8 cellular contexts compared by ENCODE assay signal in genomic region chr4:39045791-39046221, GRCh38. TPM values are rescaled to one million over a fixed set of nuclear protein-coding genes. Genes with fewer than 3 reads are reported as not detected.
DNase-seq lines count a peak whose midpoint lies in the region; ATAC-seq and TF ChIP-seq lines count a peak whose summit lies in the region.

No MANE protein-coding gene starts in this region.

- peaks cover 0 to 2% (median 0%) of the 10 kb centered on the region in 7 donors for H3K9me3 Mint-ChIP-seq in CD4-positive, CD25-positive, alpha-beta regulatory T cell

- H3K36me3 Mint-ChIP-seq in CD4-positive, CD25-positive, alpha-beta regulatory T cell, result no peaks in the 10 kb centered on the region

- intact Hi-C loops in body of pancreas (cut with DNase I), result no loop called here

- peak overlapping the region; percentile 88 to 96 (median 94) for H3K4me3 Mint-ChIP-seq in CD4-positive, CD25-positive, alpha-beta regulatory T cell

- peak overlapping the region; percentile 86 for H3K27ac ChIP-seq in CD4-positive, CD25-positive, alpha-beta regulatory T cell (ENCODE audit: insufficient read depth, low read length, poor library complexity, severe bottlenecking)
- peak overlapping the region in 3 of 4 donors; percentile 89 to 93 (median 90) for H3K27ac ChIP-seq in body of pancreas

- 39 to 55% methylated on average over 3 of the region's 3 CpGs for WGBS in body of pancreas, 2 donors

- H3K27ac Mint-ChIP-seq in CD4-positive, CD25-positive, alpha-beta regulatory T cell, result peak overlapping the region; percentile 84 to 98 (median 88)

- peak overlapping the region; percentile 87 for H3K4me3 ChIP-seq in CD4-positive, CD25-positive, alpha-beta regulatory T cell (ENCODE audit: low read depth, low read length)
- peak overlapping the region in 1 of 2 donors; percentile 38 for H3K4me3 ChIP-seq in body of pancreas

- TF ChIP-seq CTCF in body of pancreas (IDR thresholded peaks at IDR 0.05), result peak in 1 of 7 experiments; percentile 6

- H3K9me3 ChIP-seq in CD4-positive, CD25-positive, alpha-beta regulatory T cell (ENCODE audit: control insufficient read depth in 2 of 2, low read length in 2 of 2), result no peaks in the 10 kb centered on the region
- H3K9me3 ChIP-seq in body of pancreas, result no peaks in the 10 kb centered on the region

- no peaks in the 10 kb centered on the region for H3K27me3 Mint-ChIP-seq in CD4-positive, CD25-positive, alpha-beta regulatory T cell

- H3K36me3 ChIP-seq in CD4-positive, CD25-positive, alpha-beta regulatory T cell (ENCODE audit: control insufficient read depth, insufficient read depth, low read length), result no peaks in the 10 kb centered on the region
- no peaks in the 10 kb centered on the region for H3K36me3 ChIP-seq in body of pancreas (replicated peaks in 1 of 2; ENCODE audit: insufficient read depth in 1 of 2, low read depth in 2 of 2)

- DNase-seq in CD4-positive, CD25-positive, alpha-beta regulatory T cell, result peak; percentile 19 to 57 (median 56)
- DNase-seq in Kasumi-1 (lab: John Stamatoyannopoulos, UW) (peak; percentile 30 to 60), body of pancreas (no peak), lung microvascular endothelial cell (ENCODE audit: low read depth in 2 of 2) (peak; percentile 31 to 51), NCI-H510A treated with DMSO at 0.1 percent for 48 hours (lab: John Stamatoyannopoulos, UW) (no peak), OCI-M2 (lab: John Stamatoyannopoulos, UW; ENCODE audit: unreplicated experiment) (no peak), HUDEP-2 (lab: John Stamatoyannopoulos, UW; ENCODE audit: unreplicated experiment in 76 of 76) (no peak)

- no peak for ATAC-seq in CD4-positive, CD25-positive, alpha-beta regulatory T cell (ENCODE audit: low read depth in 2 of 2)
- ATAC-seq in body of pancreas (no peak), HG02870 (IDR thresholded peaks at IDR 0.05; ENCODE audit: unreplicated experiment) (no peak)

- peaks cover 37% of the 10 kb centered on the region for H3K4me1 ChIP-seq in CD4-positive, CD25-positive, alpha-beta regulatory T cell (ENCODE audit: control insufficient read depth, insufficient read depth, low read length, poor library complexity, severe bottlenecking)
- peaks cover 18% of the 10 kb centered on the region for H3K4me1 ChIP-seq in body of pancreas

- no peaks in the 10 kb centered on the region for H3K27me3 ChIP-seq in CD4-positive, CD25-positive, alpha-beta regulatory T cell (ENCODE audit: control insufficient read depth, insufficient read depth, low read length)
- no peaks in the 10 kb centered on the region for H3K27me3 ChIP-seq in body of pancreas

- TF ChIP-seq POLR2A in body of pancreas (IDR thresholded peaks at IDR 0.05), result no peak

- H3K4me1 Mint-ChIP-seq in CD4-positive, CD25-positive, alpha-beta regulatory T cell, result peaks cover 27 to 60% (median 46%) of the 10 kb centered on the region in 4 donors

RNA-seq across cellular contexts. Expression of gene TMEM156, which starts 13.6 kb away (rescaled TPM):
- total RNA-seq in CD4-positive, CD25-positive, alpha-beta regulatory T cell, result 14.2 TPM
- 10 to 100 TPM in 3 of 4 donors, 1 to 10 TPM in 1; 8.4 to 24.3 (median 22.8) TPM for polyA plus RNA-seq in CD4-positive, CD25-positive, alpha-beta regulatory T cell
- 1 to 10 TPM in 1 of 2 donors, not detected in 1; 2.9 TPM for total RNA-seq in body of pancreas
- under 0.01 and 0.87 TPM in 2 replicates for total RNA-seq in lung microvascular endothelial cell

RNA-seq across cellular contexts. Expression of gene KLHL5, which starts 16.2 kb away (rescaled TPM):
- total RNA-seq in CD4-positive, CD25-positive, alpha-beta regulatory T cell, result 21.5 TPM
- 10 to 100 TPM in 1 of 4 donors, 1 to 10 TPM in 3; 6.8 to 10.6 (median 8.1) TPM for polyA plus RNA-seq in CD4-positive, CD25-positive, alpha-beta regulatory T cell
- 10 to 100 TPM in 1 of 2 donors, 1 to 10 TPM in 1; 5.9 to 14.5 TPM for total RNA-seq in body of pancreas
- 81.3 and 98.8 TPM in 2 replicates for total RNA-seq in lung microvascular endothelial cell

Comparison
In these comparisons a context has a peak if more than half of its experiments do, and no peak if none do; other contexts are left out.
1. DNase-seq: peak in CD4-positive, CD25-positive, alpha-beta regulatory T cell (3 of 3), Kasumi-1 (2 of 2) and lung microvascular endothelial cell (2 of 2); none in body of pancreas (0 of 4), NCI-H510A treated with DMSO at 0.1 percent for 48 hours (single experiment), OCI-M2 (single experiment) and HUDEP-2 (0 of 76).